12 cellular contexts compared by ENCODE assay signal in genomic region chr12:46915082-46915481, GRCh38.
DNase-seq lines count a peak whose midpoint lies in the region; ATAC-seq and TF ChIP-seq lines count a peak whose summit lies in the region.
"Had no signal": no experiment of that assay in that cellular context is flagged by ENCODE, and none has a peak within 500 bp of the region (broad histone marks: within the 10 kb centered on the region; RNA-seq: fewer than 3 reads in every experiment).

No MANE protein-coding gene starts in this region.

- H3K4me3 ChIP-seq in astrocyte of the spinal cord (ENCODE audit: low read depth, low read length) (no peak overlapping the region), upper lobe of left lung (no peak overlapping the region), BE2C (ENCODE audit: low read depth, low read length) (no peak overlapping the region)

- peak overlapping the region; percentile 63 for H3K27ac Mint-ChIP-seq in HFFc6
- no peak overlapping the region for H3K27ac Mint-ChIP-seq in activated CD4-positive, alpha-beta T cell treated with anti-CD3 and anti-CD28 coated beads, Interleukin-2, amount 10 ng/mL, durations not matched to agents 7 days and 5 days
- H3K27ac Mint-ChIP-seq: activated naive CD4-positive, alpha-beta T cell treated with anti-CD3 and anti-CD28 coated beads, Interleukin-2, amount 50 U/mL, for 24 hours; endodermal cell had no signal

- 0 out of 2 replicates have a peak overlapping the region, but pooled peaks have one; percentile 14 for H3K4me3 Mint-ChIP-seq in HFFc6
- H3K4me3 Mint-ChIP-seq in activated CD4-positive, alpha-beta T cell treated with anti-CD3 and anti-CD28 coated beads, Interleukin-2, amount 10 ng/mL, durations not matched to agents 7 days and 5 days = no peak overlapping the region
- H3K4me3 Mint-ChIP-seq: activated naive CD4-positive, alpha-beta T cell treated with anti-CD3 and anti-CD28 coated beads, Interleukin-2, amount 50 U/mL, for 24 hours; endodermal cell had no signal

- DNase-seq in HFFc6 (peak; percentile 93), astrocyte of the spinal cord (ENCODE audit: low read depth, low spot score) (peak; percentile 87), hepatic stellate cell (ENCODE audit: low spot score) (peak; percentile 40), upper lobe of left lung (peak in 1 of 2 donors; percentile 25), BE2C (no peak)
- DNase-seq in activated CD4-positive, alpha-beta T cell treated with anti-CD3 and anti-CD28 coated beads, Interleukin-2, amount 10 ng/mL, durations not matched to agents 7 days and 5 days = no peak
- no peak for DNase-seq in stimulated activated CD4-positive, alpha-beta T cell treated with anti-CD3 and anti-CD28 coated beads, Interleukin-4, amount 100 ng/mL, for 1 hour
- DNase-seq: activated CD4-positive, alpha-beta T cell treated with anti-CD3 and anti-CD28 coated beads, Interleukin-2, amount 50 U/mL, for 48 hours; endodermal cell; Kasumi-1; NCI-H524 had no signal

- peak; percentile 63 to 87 for ATAC-seq in upper lobe of left lung (ENCODE audit: low FRiP score in 2 of 2)

- TF ChIP-seq CTCF in HFFc6 (IDR thresholded peaks at IDR 0.05) (no peak), astrocyte of the spinal cord (IDR thresholded peaks at IDR 0.05; ENCODE audit: low read depth, low read length) (no peak), upper lobe of left lung (IDR thresholded peaks at IDR 0.05) (no peak), BE2C (IDR thresholded peaks at IDR 0.05; ENCODE audit: low read depth, low read length) (no peak)

- in situ Hi-C loops in astrocyte of the spinal cord (cut with HindIII; ENCODE audit: low sequenced_read_pairs) = no loop called here

- H3K9me3 ChIP-seq in upper lobe of left lung (peaks cover 0 to 3% (median 1%) of the 10 kb centered on the region in 4 donors), BE2C (no peaks in the 10 kb centered on the region)

- WGBS in upper lobe of left lung, 2 donors = 51 to 74% methylated on average over 2 of the region's 2 CpGs

- H3K27me3 ChIP-seq in upper lobe of left lung (no peaks in the 10 kb centered on the region), BE2C (no peaks in the 10 kb centered on the region)

- CTCF ChIA-PET in activated CD4-positive, alpha-beta T cell treated with anti-CD3 and anti-CD28 coated beads, Interleukin-2, amount 10 ng/mL, durations not matched to agents 7 days and 5 days (lab: Charles Lee) = no interaction called here

- peaks cover 2% of the 10 kb centered on the region; the same call in 1 of the 2 replicates for H3K27me3 Mint-ChIP-seq in HFFc6 (ENCODE audit: insufficient read depth)
- H3K27me3 Mint-ChIP-seq in activated CD4-positive, alpha-beta T cell treated with anti-CD3 and anti-CD28 coated beads, Interleukin-2, amount 10 ng/mL, durations not matched to agents 7 days and 5 days = peaks cover 24% of the 10 kb centered on the region

- TF ChIP-seq POLR2A in upper lobe of left lung (IDR thresholded peaks at IDR 0.05) = no peak

- no peak for TF ChIP-seq EP300 in upper lobe of left lung (IDR thresholded peaks at IDR 0.05)

- H3K9me3 Mint-ChIP-seq in HFFc6 = peaks cover 13% of the 10 kb centered on the region
- peaks cover 1% of the 10 kb centered on the region for H3K9me3 Mint-ChIP-seq in activated CD4-positive, alpha-beta T cell treated with anti-CD3 and anti-CD28 coated beads, Interleukin-2, amount 10 ng/mL, durations not matched to agents 7 days and 5 days

- H3K4me1 ChIP-seq in upper lobe of left lung (peaks cover 0 to 2% (median under 1%) of the 10 kb centered on the region in 4 donors), BE2C (no peaks in the 10 kb centered on the region)

- H3K4me1 Mint-ChIP-seq in HFFc6 (ENCODE audit: low read depth) = peaks cover 78% of the 10 kb centered on the region
- no peaks in the 10 kb centered on the region for H3K4me1 Mint-ChIP-seq in activated CD4-positive, alpha-beta T cell treated with anti-CD3 and anti-CD28 coated beads, Interleukin-2, amount 10 ng/mL, durations not matched to agents 7 days and 5 days
- H3K4me1 Mint-ChIP-seq: activated naive CD4-positive, alpha-beta T cell treated with anti-CD3 and anti-CD28 coated beads, Interleukin-2, amount 50 U/mL, for 24 hours; endodermal cell had no signal

- H3K36me3 ChIP-seq in upper lobe of left lung (no peaks in the 10 kb centered on the region), BE2C (no peaks in the 10 kb centered on the region)

- H3K27ac ChIP-seq in upper lobe of left lung = no peak overlapping the region

- POLR2A ChIA-PET in activated CD4-positive, alpha-beta T cell treated with anti-CD3 and anti-CD28 coated beads, Interleukin-2, amount 10 ng/mL, durations not matched to agents 7 days and 5 days (lab: Charles Lee) = no interaction called here

- H3K36me3 Mint-ChIP-seq in HFFc6 (ENCODE audit: low read depth) = peaks cover 30% of the 10 kb centered on the region
- H3K36me3 Mint-ChIP-seq in activated CD4-positive, alpha-beta T cell treated with anti-CD3 and anti-CD28 coated beads, Interleukin-2, amount 10 ng/mL, durations not matched to agents 7 days and 5 days (ENCODE audit: low read depth) = no peaks in the 10 kb centered on the region

Comparison
In these comparisons a context has a peak if more than half of its experiments do, and no peak if none do; other contexts are left out.
1. DNase-seq: peak in HFFc6 (single experiment), astrocyte of the spinal cord (single experiment) and hepatic stellate cell (single experiment); none in activated CD4-positive, alpha-beta T cell treated with anti-CD3 and anti-CD28 coated beads, Interleukin-2, amount 10 ng/mL, durations not matched to agents 7 days and 5 days (single experiment), stimulated activated CD4-positive, alpha-beta T cell treated with anti-CD3 and anti-CD28 coated beads, Interleukin-4, amount 100 ng/mL, for 1 hour (single experiment) and BE2C (single experiment).